In the genomic region with DNA sequence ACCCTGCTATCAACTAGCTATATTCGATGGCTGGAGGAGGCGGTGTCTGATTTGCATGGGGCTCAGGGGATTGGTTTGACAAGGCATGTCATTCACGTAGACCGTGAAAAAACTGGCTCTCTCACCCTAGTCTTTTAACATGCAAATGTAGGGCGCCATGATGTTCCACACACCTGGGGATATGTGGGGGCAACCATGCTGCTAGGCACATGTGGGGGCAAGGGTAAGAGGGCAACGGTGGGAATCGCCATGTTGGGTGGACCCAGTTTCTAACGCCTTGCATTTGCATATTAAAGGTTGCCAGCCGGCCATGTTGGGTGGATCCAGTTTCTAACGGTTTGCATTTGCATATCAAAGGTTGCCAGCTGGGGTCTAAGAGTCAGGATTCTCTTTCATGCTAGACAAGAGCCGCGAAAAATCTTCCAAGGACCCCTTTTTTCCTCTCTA, we compare ENCODE assay signal across 26 cellular contexts.
DNase-seq lines count a peak whose midpoint lies in the region; ATAC-seq and TF ChIP-seq lines count a peak whose summit lies in the region.
"Had no signal": no experiment of that assay in that cellular context is flagged by ENCODE, and none has a peak within 500 bp of the region (broad histone marks: within the 10 kb centered on the region; RNA-seq: fewer than 3 reads in every experiment).

No MANE protein-coding gene starts in this region.

- H3K9ac ChIP-seq in HUES6 (ENCODE audit: low read length), result no peak overlapping the region
- H3K9ac ChIP-seq in NT2/D1 (ENCODE audit: insufficient read length, low read depth), result no peak overlapping the region
- no peak overlapping the region for H3K9ac ChIP-seq in trophoblast cell (ENCODE audit: low read length)

- no peaks in the 10 kb centered on the region for H3K27me3 ChIP-seq in HUES6 (ENCODE audit: control insufficient read depth, insufficient read depth, low read length)
- H3K27me3 ChIP-seq in NT2/D1 (ENCODE audit: insufficient read depth, insufficient read length), result no peaks in the 10 kb centered on the region
- no peaks in the 10 kb centered on the region for H3K27me3 ChIP-seq in trophoblast cell (ENCODE audit: insufficient read depth, low read length)
- no peaks in the 10 kb centered on the region for H3K27me3 ChIP-seq in upper lobe of left lung
- H3K27me3 ChIP-seq: Peyer's patch, right lobe of liver, SJCRH30 had no signal

- TF ChIP-seq CTCF in GM13976 (IDR thresholded peaks at IDR 0.05; ENCODE audit: borderline replicate concordance, control extremely low read depth, extremely low read depth, insufficient read depth, missing control alignments), result no peak
- TF ChIP-seq CTCF in upper lobe of left lung (IDR thresholded peaks at IDR 0.05), result no peak

- H3K4ac ChIP-seq in trophoblast cell (ENCODE audit: low read depth, low read length), result no peak overlapping the region

- H2BK5ac ChIP-seq in trophoblast cell (ENCODE audit: low read depth, low read length, poor library complexity), result peak overlapping the region; percentile 18

- no peak overlapping the region for H3K4me2 ChIP-seq in trophoblast cell (ENCODE audit: low read length)

- H3K36me3 ChIP-seq in HUES6 (ENCODE audit: control insufficient read depth, insufficient read depth, low read length) (no peaks in the 10 kb centered on the region), NT2/D1 (ENCODE audit: insufficient read depth, insufficient read length, low read length) (no peaks in the 10 kb centered on the region), trophoblast cell (ENCODE audit: control insufficient read depth in 1 of 2, insufficient read depth in 2 of 2, low read length in 2 of 2) (no peaks in the 10 kb centered on the region), upper lobe of left lung (no peaks in the 10 kb centered on the region)
- H3K36me3 ChIP-seq: Peyer's patch, right lobe of liver, SJCRH30 had no signal

- H3K9me3 ChIP-seq in HUES6 (ENCODE audit: control insufficient read depth, insufficient read depth, low read depth, low read length) (no peaks in the 10 kb centered on the region), NT2/D1 (ENCODE audit: insufficient read depth, low read length) (peaks cover 19% of the 10 kb centered on the region; the same call in 1 of the 2 replicates), trophoblast cell (ENCODE audit: insufficient read depth, low read depth, low read length) (no peaks in the 10 kb centered on the region), upper lobe of left lung (no peaks in the 10 kb centered on the region)
- H3K9me3 ChIP-seq: Peyer's patch, right lobe of liver, SJCRH30 had no signal

- H3K4me1 ChIP-seq in HUES6 (ENCODE audit: control insufficient read depth, insufficient read depth, low read length), result peaks cover 36% of the 10 kb centered on the region
- H3K4me1 ChIP-seq in NT2/D1 (ENCODE audit: insufficient read depth, insufficient read length), result peaks cover 3% of the 10 kb centered on the region
- peaks cover 7 to 9% of the 10 kb centered on the region in 2 experiments for H3K4me1 ChIP-seq in trophoblast cell (ENCODE audit: control insufficient read depth in 1 of 2, insufficient read depth in 2 of 2, low read length in 2 of 2)
- H3K4me1 ChIP-seq in upper lobe of left lung, result peaks cover 0 to 9% (median 0%) of the 10 kb centered on the region in 4 donors
- H3K4me1 ChIP-seq: Peyer's patch, right lobe of liver had no signal

- H3K79me1 ChIP-seq in trophoblast cell (ENCODE audit: low read length), result peaks cover 38% of the 10 kb centered on the region

- no peak overlapping the region for H3K23ac ChIP-seq in trophoblast cell (ENCODE audit: low read length)

- H2AK5ac ChIP-seq in trophoblast cell (ENCODE audit: low read length), result peak overlapping the region; percentile 67

- peak overlapping the region; percentile 35; the same call in 1 of the 2 replicates for H3K27ac ChIP-seq in HUES6 (ENCODE audit: low read depth, low read length)
- H3K27ac ChIP-seq in trophoblast cell (ENCODE audit: low read depth, low read length), result no peak overlapping the region
- H3K27ac ChIP-seq in upper lobe of left lung, result no peak overlapping the region
- H3K27ac ChIP-seq: right lobe of liver, SJCRH30 had no signal

- DNase-seq in NT2/D1 (ENCODE audit: low read depth, low spot score), result peak; percentile 82
- DNase-seq in iPS DF 19.7 (ENCODE audit: low read depth, low spot score), result peak; percentile 70
- no peak for DNase-seq in trophoblast cell
- no peak for DNase-seq in GM13976 (ENCODE audit: low spot score)
- DNase-seq in SHP77 (lab: John Stamatoyannopoulos, UW), result no peak
- DNase-seq in upper lobe of left lung, result no peak
- DNase-seq: activated CD4-positive, CD25-positive, alpha-beta regulatory T cell; activated CD8-positive, alpha-beta memory T cell treated with anti-CD3 and anti-CD28 coated beads, Interleukin-2, amount 10 ng/mL, durations not matched to agents 7 days and 5 days; activated naive CD4-positive, alpha-beta T cell treated with Interleukin-2 at 50 U/mL for 16 hours; activated T-cell treated with anti-CD3 and anti-CD28 coated beads, Interleukin-2, amount 50 U/mL, for 48 hours; C1 segment of cervical spinal cord; Calu3; cerebellar nuclear complex; dorsolateral prefrontal cortex; MM.1S; NCI-H1417 treated with DMSO at 0.1 percent for 48 hours; NCI-H446 treated with DMSO at 0.1 percent for 48 hours; nephron progenitor cell; Peyer's patch; right lobe of liver; SJCRH30; stimulated activated CD4-positive, alpha-beta T cell treated with anti-CD3 and anti-CD28 coated beads, Interleukin-12 subunit alpha, Interleukin-12 subunit beta, amount 100 ng/mL, for 4 hours; stimulated activated CD4-positive, alpha-beta T cell treated with anti-CD3 and anti-CD28 coated beads, Interleukin-4, amount 100 ng/mL, for 1 hour; substantia nigra had no signal

- no peak overlapping the region for H2AFZ ChIP-seq in trophoblast cell (ENCODE audit: insufficient read depth, low read length, poor library complexity)

- no CpG with 5 or more reads among the region's 12 CpGs for WGBS in trophoblast cell (ENCODE audit: extremely low coverage, insufficient coverage, insufficient read length)
- WGBS in upper lobe of left lung, 2 donors, result 84 to 91% methylated on average over 12 of the region's 12 CpGs

- in situ Hi-C loops in GM13976 (cut with MboI; ENCODE audit: low sequenced_read_pairs, unreplicated experiment), result no loop called here

- H3K4me3 ChIP-seq in HUES6 (ENCODE audit: low read depth, low read length) (peak overlapping the region; percentile 5), NT2/D1 (ENCODE audit: insufficient read length, low read depth) (no peak overlapping the region), trophoblast cell (ENCODE audit: low read depth, low read length) (no peak overlapping the region), upper lobe of left lung (no peak overlapping the region)
- H3K4me3 ChIP-seq: dorsolateral prefrontal cortex, Peyer's patch, right lobe of liver, SJCRH30 had no signal

- H3K14ac ChIP-seq in trophoblast cell (ENCODE audit: low read length), result peak overlapping the region; percentile 29

- H4K12ac ChIP-seq in trophoblast cell (ENCODE audit: low read depth, low read length), result no peak overlapping the region

- H2BK12ac ChIP-seq in trophoblast cell (ENCODE audit: low read length), result peak overlapping the region; percentile 96

- H2BK120ac ChIP-seq in trophoblast cell (ENCODE audit: insufficient read depth, low read length, poor library complexity), result peak overlapping the region; percentile 72

- no peak for ATAC-seq in upper lobe of left lung (ENCODE audit: low FRiP score in 2 of 2)
- ATAC-seq: activated CD8-positive, alpha-beta memory T cell treated with anti-CD3 and anti-CD28 coated beads, Interleukin-2, amount 10 ng/mL, durations not matched to agents 7 days and 5 days; right lobe of liver; stimulated activated effector memory CD8-positive, alpha-beta T cell treated with anti-CD3 and anti-CD28 coated beads, Interleukin-12 subunit alpha, Interleukin-12 subunit beta, amount 100 ng/mL, for 72 hours had no signal

- H4K8ac ChIP-seq in trophoblast cell (ENCODE audit: low read depth, low read length), result no peak overlapping the region

- TF ChIP-seq EP300 in upper lobe of left lung (IDR thresholded peaks at IDR 0.05), result no peak

- peak overlapping the region; percentile 62 for H4K91ac ChIP-seq in trophoblast cell (ENCODE audit: low read depth, low read length)

- H3K18ac ChIP-seq in trophoblast cell (ENCODE audit: low read length), result no peak overlapping the region

- no peak for TF ChIP-seq POLR2A in upper lobe of left lung (IDR thresholded peaks at IDR 0.05)

- H3K79me2 ChIP-seq in trophoblast cell (ENCODE audit: control insufficient read depth, insufficient read depth, low read length, poor library complexity), result no peaks in the 10 kb centered on the region

Comparison
In these comparisons a context has a peak if more than half of its experiments do, and no peak if none do; other contexts are left out.
1. DNase-seq: peak in NT2/D1 (single experiment) and iPS DF 19.7 (single experiment); none in trophoblast cell (0 of 2), GM13976 (single experiment), SHP77 (0 of 2) and upper lobe of left lung (0 of 2).